ENCODE assay signal across 7 cellular contexts in the genomic region with DNA sequence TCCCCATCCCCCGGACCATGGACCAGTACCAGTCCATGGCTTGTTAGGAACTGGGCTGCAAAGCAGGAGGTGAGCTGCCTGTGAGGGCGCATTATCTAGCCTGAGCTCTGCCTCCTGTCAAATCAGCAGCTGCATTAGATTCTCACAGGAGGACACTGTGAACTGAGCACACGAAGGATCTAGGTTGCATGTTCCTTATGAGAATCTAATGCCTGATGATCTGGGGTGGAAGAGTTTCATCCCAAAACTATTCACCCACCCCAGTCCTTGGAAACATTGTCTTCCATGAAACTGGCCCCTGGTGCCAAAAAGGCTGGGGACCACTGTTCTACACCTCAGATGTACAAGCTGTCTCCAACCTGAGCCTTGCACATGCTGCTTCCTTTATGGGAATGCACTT.
"Had no signal": no experiment of that assay in that cellular context is flagged by ENCODE, and none has a peak within 500 bp of the region (broad histone marks: within the 10 kb centered on the region; RNA-seq: fewer than 3 reads in every experiment).

No MANE protein-coding gene starts in this region.

- DNase-seq: H9, HCEC 1CT, HFFc6 had no signal

- H3K27me3 Mint-ChIP-seq: IgD-negative memory B cell had no signal

- ATAC-seq: GM23338, HepG2 had no signal

- H3K4me2 ChIP-seq: GM23338 had no signal

- H3K4me3 Mint-ChIP-seq: GM23338, H9, HFFc6, IgD-negative memory B cell had no signal

- H3K4me3 ChIP-seq: GM23338 had no signal

- H3K27ac ChIP-seq: HL-60 had no signal

- H2AFZ ChIP-seq: GM23338 had no signal

- H3K9me3 Mint-ChIP-seq: HFFc6, IgD-negative memory B cell had no signal

- H3K27ac Mint-ChIP-seq: GM23338, H9, HFFc6 had no signal
